8 cellular contexts compared by ENCODE assay signal in genomic region chr10:128210215-128211063, GRCh38.
DNase-seq lines count a peak whose midpoint lies in the region; ATAC-seq, FAIRE-seq and TF ChIP-seq lines count a peak whose summit lies in the region.

No MANE protein-coding gene starts in this region.

- ATAC-seq in GM21619 (IDR thresholded peaks at IDR 0.05; ENCODE audit: unreplicated experiment) (peak; percentile 49), omental fat pad (ENCODE audit: low FRiP score) (peak; percentile 77), thoracic aorta (ENCODE audit: insufficient number of reproducible peaks, low FRiP score, low read depth) (no peak)

- peaks cover 11 to 21% (median 13%) of the 10 kb centered on the region in 3 donors for H3K4me1 Mint-ChIP-seq in CD8-positive, alpha-beta memory T cell

- H3K27ac ChIP-seq in CD8-positive, alpha-beta memory T cell (ENCODE audit: low read depth, low read length) = peak overlapping the region; percentile 51
- H3K27ac ChIP-seq in thoracic aorta = peak overlapping the region in 1 of 2 donors; percentile 30

- no peaks in the 10 kb centered on the region for H3K36me3 ChIP-seq in CD8-positive, alpha-beta memory T cell (ENCODE audit: insufficient read depth, low read length)
- H3K36me3 ChIP-seq in NT2/D1 (ENCODE audit: insufficient read depth, insufficient read length, low read length) = no peaks in the 10 kb centered on the region
- H3K36me3 ChIP-seq in thoracic aorta = no peaks in the 10 kb centered on the region

- peak overlapping the region in 5 of 8 donors; percentile 29 to 79 (median 50) for H3K27ac Mint-ChIP-seq in CD8-positive, alpha-beta memory T cell

- H3K4me3 Mint-ChIP-seq in CD8-positive, alpha-beta memory T cell = peak overlapping the region; percentile 77 to 87 (median 81)

- H3K4me1 ChIP-seq in CD8-positive, alpha-beta memory T cell (ENCODE audit: insufficient read depth, low read length) = peaks cover 5% of the 10 kb centered on the region
- no peaks in the 10 kb centered on the region for H3K4me1 ChIP-seq in NT2/D1 (ENCODE audit: insufficient read depth, insufficient read length)
- H3K4me1 ChIP-seq in thoracic aorta (ENCODE audit: control insufficient read depth in 1 of 2, low read depth in 2 of 2) = peaks cover 0 to 4% of the 10 kb centered on the region in 2 donors

- FAIRE-seq in frontal cortex (lab: Jason Lieb, UNC) = no peak

- POLR2A ChIA-PET in CD8-positive, alpha-beta memory T cell (lab: Charles Lee) = interaction anchor here (1.0 kb wide), 1 partner anchor 25 kb away, joined by 3 read pairs; no protein-coding TSS in a partner anchor

- DNase-seq in CD8-positive, alpha-beta memory T cell = peak; percentile 67 to 81 (median 69)
- DNase-seq in NT2/D1 (ENCODE audit: low read depth, low spot score) = no peak
- DNase-seq in activated effector memory CD4-positive, alpha-beta T cell treated with Interleukin-2 at 50 U/mL for 16 hours = peak; percentile 72
- peak; percentile 75 to 85 for DNase-seq in frontal cortex (ENCODE audit: low spot score in 2 of 2)
- DNase-seq in omental fat pad (ENCODE audit: low spot score) = no peak
- no peak for DNase-seq in thoracic aorta (ENCODE audit: low spot score)
- no peak for DNase-seq in middle frontal gyrus (ENCODE audit: extremely low spot score, low spot score)

- H3K27me3 Mint-ChIP-seq in CD8-positive, alpha-beta memory T cell = peaks cover 8 to 11% of the 10 kb centered on the region in 2 donors

- peak overlapping the region; percentile 70 for H3K9ac ChIP-seq in NT2/D1 (ENCODE audit: insufficient read length, low read depth)

- CTCF ChIA-PET in CD8-positive, alpha-beta memory T cell (lab: Charles Lee) = interaction anchor here (0.6 to 6.5 kb wide), 20 partner anchors 11 to 175 kb away, joined by 3 to 68 read pairs (median 5); no protein-coding TSS in a partner anchor

- no peaks in the 10 kb centered on the region for H3K27me3 ChIP-seq in CD8-positive, alpha-beta memory T cell (ENCODE audit: insufficient read depth, low read length, poor library complexity, severe bottlenecking)
- H3K27me3 ChIP-seq in NT2/D1 (ENCODE audit: insufficient read depth, insufficient read length) (peaks cover 6% of the 10 kb centered on the region), thoracic aorta (replicated peaks; ENCODE audit: insufficient read depth) (no peaks in the 10 kb centered on the region)

- H3K9me3 Mint-ChIP-seq in CD8-positive, alpha-beta memory T cell = no peaks in the 10 kb centered on the region

- peak overlapping the region; percentile 65 for H3K4me3 ChIP-seq in CD8-positive, alpha-beta memory T cell (ENCODE audit: low read length)
- H3K4me3 ChIP-seq in NT2/D1 (ENCODE audit: insufficient read length, low read depth) (peak overlapping the region; percentile 71), thoracic aorta (peak overlapping the region; percentile 75)

- H3K36me3 Mint-ChIP-seq in CD8-positive, alpha-beta memory T cell = peaks cover 0 to 2% (median 0%) of the 10 kb centered on the region in 3 donors

- H3K9me3 ChIP-seq in CD8-positive, alpha-beta memory T cell (ENCODE audit: low read length) = no peaks in the 10 kb centered on the region
- H3K9me3 ChIP-seq in NT2/D1 (ENCODE audit: insufficient read depth, low read length) (no peaks in the 10 kb centered on the region), thoracic aorta (no peaks in the 10 kb centered on the region)

- TF ChIP-seq CTCF in omental fat pad (IDR thresholded peaks at IDR 0.05) = no peak
- TF ChIP-seq CTCF in thoracic aorta (IDR thresholded peaks at IDR 0.05) = peak; percentile 73

Comparison
In these comparisons a context has a peak if more than half of its experiments do, and no peak if none do; other contexts are left out.
1. DNase-seq: peak in CD8-positive, alpha-beta memory T cell (5 of 5), activated effector memory CD4-positive, alpha-beta T cell treated with Interleukin-2 at 50 U/mL for 16 hours (single experiment) and frontal cortex (2 of 2); none in NT2/D1 (single experiment), omental fat pad (single experiment), thoracic aorta (single experiment) and middle frontal gyrus (single experiment).
2. Peak in every context shown above with its lines, with median percentiles within 50 percentile points of each other: H3K4me3 ChIP-seq.